17 cellular contexts compared by ENCODE assay signal in genomic region chr1:156506450-156506849, GRCh38. TPM values are rescaled to one million over a fixed set of nuclear protein-coding genes. Genes with fewer than 3 reads are reported as not detected.
DNase-seq lines count a peak whose midpoint lies in the region; ATAC-seq and TF ChIP-seq lines count a peak whose summit lies in the region.
"Had no signal": no experiment of that assay in that cellular context is flagged by ENCODE, and none has a peak within 500 bp of the region (broad histone marks: within the 10 kb centered on the region; RNA-seq: fewer than 3 reads in every experiment).

No MANE protein-coding gene starts in this region.

- H3K9me2 ChIP-seq in OCI-LY7 (ENCODE audit: insufficient read depth, low read length): no peaks in the 10 kb centered on the region

- peaks cover 4% of the 10 kb centered on the region for H3K36me3 Mint-ChIP-seq in activated CD4-positive, alpha-beta T cell treated with anti-CD3 and anti-CD28 coated beads, Interleukin-2, amount 10 ng/mL, durations not matched to agents 24 days and 14 days (ENCODE audit: low read depth)
- H3K36me3 Mint-ChIP-seq in effector memory CD8-positive, alpha-beta T cell (ENCODE audit: insufficient read depth): peaks cover 39% of the 10 kb centered on the region

- peak overlapping the region; percentile 21 for H3K27ac Mint-ChIP-seq in activated CD4-positive, alpha-beta T cell treated with anti-CD3 and anti-CD28 coated beads, Interleukin-2, amount 10 ng/mL, durations not matched to agents 24 days and 14 days
- peak overlapping the region; percentile 99 to 100 for H3K27ac Mint-ChIP-seq in effector memory CD8-positive, alpha-beta T cell
- H3K27ac Mint-ChIP-seq in stimulated activated naive CD8-positive, alpha-beta T cell treated with anti-CD3 and anti-CD28 coated beads, Interleukin-15, amount 100 ng/mL, for 72 hours: no peak overlapping the region

- H3K27me3 Mint-ChIP-seq in activated CD4-positive, alpha-beta T cell treated with anti-CD3 and anti-CD28 coated beads, Interleukin-2, amount 10 ng/mL, durations not matched to agents 24 days and 14 days: no peaks in the 10 kb centered on the region
- H3K27me3 Mint-ChIP-seq in effector memory CD8-positive, alpha-beta T cell: peaks cover 0 to 15% of the 10 kb centered on the region in 2 donors
- H3K27me3 Mint-ChIP-seq in stimulated activated naive CD8-positive, alpha-beta T cell treated with anti-CD3 and anti-CD28 coated beads, Interleukin-15, amount 100 ng/mL, for 72 hours: no peaks in the 10 kb centered on the region

- H3K9me3 Mint-ChIP-seq in activated CD4-positive, alpha-beta T cell treated with anti-CD3 and anti-CD28 coated beads, Interleukin-2, amount 10 ng/mL, durations not matched to agents 24 days and 14 days: no peaks in the 10 kb centered on the region
- H3K9me3 Mint-ChIP-seq in effector memory CD8-positive, alpha-beta T cell: no peaks in the 10 kb centered on the region
- peaks cover 0 to 4% of the 10 kb centered on the region in 2 donors for H3K9me3 Mint-ChIP-seq in stimulated activated naive CD8-positive, alpha-beta T cell treated with anti-CD3 and anti-CD28 coated beads, Interleukin-15, amount 100 ng/mL, for 72 hours

- no TSS peak for BruUV-seq in OCI-LY7 (replicated peaks; lab: Mats Ljungman, UMichigan)

- peak overlapping the region; percentile 98 for H3K27ac ChIP-seq in OCI-LY7 (ENCODE audit: low read depth, low read length, poor library complexity, severe bottlenecking)

- H3K4me1 ChIP-seq in OCI-LY7 (ENCODE audit: insufficient read depth, low read length, poor library complexity, severe bottlenecking): peaks cover 69% of the 10 kb centered on the region

- no peak for ATAC-seq in effector memory CD8-positive, alpha-beta T cell (replicated peaks)
- ATAC-seq in stimulated activated naive CD8-positive, alpha-beta T cell treated with anti-CD3 and anti-CD28 coated beads, Interleukin-15, amount 100 ng/mL, for 72 hours: no peak
- no peak for ATAC-seq in esophagus mucosa
- ATAC-seq: mucosa of descending colon, right cardiac atrium had no signal

- TF ChIP-seq CTCF in OCI-LY7 (conservative IDR thresholded peaks at IDR 0.05; ENCODE audit: low read length): no peak

- peak overlapping the region; percentile 58 for H3K4me3 ChIP-seq in OCI-LY7 (ENCODE audit: low read depth, low read length, poor library complexity, severe bottlenecking)
- H3K4me3 ChIP-seq: mucosa of descending colon had no signal

- no peaks in the 10 kb centered on the region for H4K20me1 ChIP-seq in OCI-LY7 (ENCODE audit: insufficient read depth, low read length)

- no peaks in the 10 kb centered on the region for H3K36me3 ChIP-seq in OCI-LY7 (ENCODE audit: insufficient read depth, low read length)
- H3K36me3 ChIP-seq: adrenal gland had no signal

- POLR2A ChIA-PET in OCI-LY7 (lab: Charles Lee): interaction anchor here (1.7 kb wide), 1 partner anchor 18 kb away, joined by 7 read pairs; no protein-coding TSS in a partner anchor

- peaks cover 66% of the 10 kb centered on the region for H3K4me1 Mint-ChIP-seq in activated CD4-positive, alpha-beta T cell treated with anti-CD3 and anti-CD28 coated beads, Interleukin-2, amount 10 ng/mL, durations not matched to agents 24 days and 14 days
- H3K4me1 Mint-ChIP-seq in effector memory CD8-positive, alpha-beta T cell (ENCODE audit: low read depth in 2 of 2): peaks cover 57 to 63% of the 10 kb centered on the region in 2 donors
- H3K4me1 Mint-ChIP-seq in stimulated activated naive CD8-positive, alpha-beta T cell treated with anti-CD3 and anti-CD28 coated beads, Interleukin-15, amount 100 ng/mL, for 72 hours: peaks cover 70% of the 10 kb centered on the region

- DNase-seq in activated CD4-positive, alpha-beta T cell treated with anti-CD3 and anti-CD28 coated beads, Interleukin-2, amount 10 ng/mL, durations not matched to agents 24 days and 14 days: no peak
- no peak for DNase-seq in activated CD4-positive, alpha-beta T cell treated with anti-CD3 and anti-CD28 coated beads for 48 hours
- DNase-seq in OCI-LY7 (ENCODE audit: low spot score) (no peak), C1 segment of cervical spinal cord (lab: John Stamatoyannopoulos, UW) (no peak), dermis blood vessel endothelial cell (no peak)
- no peak for DNase-seq in effector memory CD8-positive, alpha-beta T cell
- no peak for DNase-seq in stimulated activated naive CD8-positive, alpha-beta T cell treated with anti-CD3 and anti-CD28 coated beads, Interleukin-15, amount 100 ng/mL, for 72 hours
- DNase-seq: activated CD4-positive, alpha-beta T cell treated with anti-CD3 and anti-CD28 coated beads, Interleukin-2, amount 50 U/mL, for 1 hour; DMS79; dorsolateral prefrontal cortex; mucosa of descending colon; NCI-H226; PC-9; right cardiac atrium; testis had no signal

- H3K4me2 ChIP-seq in OCI-LY7 (ENCODE audit: low read length): peak overlapping the region; percentile 76

- H3K79me2 ChIP-seq in OCI-LY7 (ENCODE audit: insufficient read depth, low read depth, low read length): peaks cover 20% of the 10 kb centered on the region; the same call in 1 of the 2 replicates

- H2AFZ ChIP-seq in OCI-LY7 (ENCODE audit: low read length): no peak overlapping the region

- no peaks in the 10 kb centered on the region for H3K9me3 ChIP-seq in OCI-LY7 (ENCODE audit: low read length)
- H3K9me3 ChIP-seq: adrenal gland, mucosa of descending colon, testis had no signal

- intact Hi-C loops in activated CD4-positive, alpha-beta T cell treated with anti-CD3 and anti-CD28 coated beads, Interleukin-2, amount 10 ng/mL, durations not matched to agents 24 days and 14 days (cut with micrococcal nuclease): loop anchor here (10.0 kb wide), 3 partner anchors 292 to 1532 kb away; partner anchors contain the start of genes CKS1B, LAMTOR2, PMF1 and SHC1
- intact Hi-C loops in OCI-LY7 (cut with micrococcal nuclease; ENCODE audit: unreplicated experiment): loop anchor here (10.0 kb wide), 1 partner anchor 248 kb away; the partner anchor contains the start of gene HDGF

- CTCF ChIA-PET in OCI-LY7 (lab: Charles Lee; ENCODE audit: unreplicated experiment): interaction anchor here (0.6 kb wide), 1 partner anchor 76 kb away, joined by 3 read pairs; no protein-coding TSS in a partner anchor

- H3K4me3 Mint-ChIP-seq in activated CD4-positive, alpha-beta T cell treated with anti-CD3 and anti-CD28 coated beads, Interleukin-2, amount 10 ng/mL, durations not matched to agents 24 days and 14 days: no peak overlapping the region
- peak overlapping the region in 1 of 2 donors; percentile 82 for H3K4me3 Mint-ChIP-seq in effector memory CD8-positive, alpha-beta T cell
- H3K4me3 Mint-ChIP-seq in stimulated activated naive CD8-positive, alpha-beta T cell treated with anti-CD3 and anti-CD28 coated beads, Interleukin-15, amount 100 ng/mL, for 72 hours: peak overlapping the region; percentile 25 to 97

RNA-seq across cellular contexts. Expression of gene MEF2D, which starts 5.9 kb away (rescaled TPM):
- total RNA-seq in activated CD4-positive, alpha-beta T cell treated with anti-CD3 and anti-CD28 coated beads, Interleukin-2, amount 10 ng/mL, durations not matched to agents 24 days and 14 days: 29.7 and 29.8 TPM in 2 replicates
- total RNA-seq in OCI-LY7 (2014; rRNA removed; shearing (Covaris generic)): 23.4 and 42.7 TPM in 2 replicates
- total RNA-seq in OCI-LY7 (2022): 92.3 and 101 TPM in 2 replicates
- 15.0 TPM for total RNA-seq in esophagus mucosa
- total RNA-seq in dermis blood vessel endothelial cell: 10.7 and 11.6 TPM in 2 replicates

Comparison
In these comparisons a context has a peak if more than half of its experiments do, and no peak if none do; other contexts are left out.
1. H3K27ac Mint-ChIP-seq: peak in activated CD4-positive, alpha-beta T cell treated with anti-CD3 and anti-CD28 coated beads, Interleukin-2, amount 10 ng/mL, durations not matched to agents 24 days and 14 days (single experiment) and effector memory CD8-positive, alpha-beta T cell (2 of 2); none in stimulated activated naive CD8-positive, alpha-beta T cell treated with anti-CD3 and anti-CD28 coated beads, Interleukin-15, amount 100 ng/mL, for 72 hours (0 of 2).